In the genomic region with DNA sequence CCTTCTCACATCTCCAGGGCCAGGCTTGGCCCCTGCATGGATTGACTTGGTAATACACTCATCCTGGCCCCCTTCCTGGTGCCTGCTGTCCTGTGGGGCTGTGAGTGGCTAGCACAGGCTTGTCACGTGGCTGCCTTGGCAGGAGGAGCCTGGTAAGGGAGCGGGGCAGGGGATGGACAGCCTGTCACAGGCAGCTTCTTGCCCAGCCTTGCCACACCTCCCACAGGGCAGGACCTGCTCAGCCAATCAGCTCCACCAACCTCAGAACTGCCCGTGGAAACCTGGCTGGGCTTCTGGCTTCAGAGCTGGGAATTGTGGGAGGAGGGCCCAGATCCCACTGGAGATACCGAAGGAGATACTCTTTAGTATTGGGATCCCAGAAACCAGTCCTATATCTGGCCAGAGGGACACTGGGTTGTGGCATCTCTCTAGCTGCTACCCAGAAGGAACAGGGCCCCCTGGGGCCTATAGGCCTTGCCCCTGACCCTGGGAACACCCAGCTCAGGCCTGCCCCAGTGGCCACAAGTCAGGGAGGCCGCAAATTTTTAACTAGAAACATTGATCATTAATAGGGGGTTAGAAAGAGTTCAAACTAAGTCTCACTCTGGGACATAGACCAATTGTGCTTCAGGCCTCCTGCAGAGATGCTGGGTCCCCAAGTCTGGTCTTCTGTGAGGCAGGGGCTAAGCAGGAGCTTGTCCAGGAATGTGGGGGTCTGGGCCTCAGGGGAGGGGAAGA, we compare ENCODE assay signal across 8 cellular contexts. TPM values are rescaled to one million over a fixed set of nuclear protein-coding genes. Genes with fewer than 3 reads are reported as not detected.
A peak's percentile ranks its signal among the peaks of the same experiment; 100 is the strongest.
DNase-seq lines count a peak whose midpoint lies in the region; ATAC-seq and TF ChIP-seq lines count a peak whose summit lies in the region.

HOGA1 (plus strand) TSS at position 330 of the 738 bp plus-strand sequence; CDS start at position 645, 315 bp downstream.

- TF ChIP-seq RAD21 in SK-N-SH (IDR thresholded peaks at IDR 0.05; ENCODE audit: low read length), result no peak

- no peaks in the 10 kb centered on the region for H3F3A ChIP-seq in SK-N-SH (replicated peaks; ENCODE audit: insufficient read depth)

- no peak within 1 kb of the TSS for H3K4me3 Mint-ChIP-seq in osteocyte (ENCODE audit: unreplicated experiment)

- H3K4me1 ChIP-seq in SK-N-SH (ENCODE audit: control insufficient read depth in 1 of 2, insufficient read depth in 2 of 2, low read depth in 1 of 2, low read length in 1 of 2), result peaks cover 0 to 21% of the 10 kb centered on the region in 2 experiments; a peak in 1 of 4 replicates
- no peaks in the 10 kb centered on the region for H3K4me1 ChIP-seq in gastroesophageal sphincter

- ATAC-seq in gastroesophageal sphincter (peak; percentile 86), GM21737 (IDR thresholded peaks at IDR 0.05; ENCODE audit: unreplicated experiment) (no peak)

- H3K4me3 ChIP-seq in SK-N-SH (ENCODE audit: low read depth in 2 of 2, low read length in 1 of 2) (no peak within 1 kb of the TSS; a peak in 1 of 4 replicates), gastroesophageal sphincter (no peak within 1 kb of the TSS)

- H3K9me2 ChIP-seq in SK-N-SH, result no peaks in the 10 kb centered on the region

- DNase-seq in ACHN (peak; percentile 99), HEK293T (ENCODE audit: extremely low spot score) (peak; percentile 53), SK-N-SH (peak; percentile 89), posterior vena cava (ENCODE audit: low spot score) (peak; percentile 94), osteocyte (ENCODE audit: extremely low spot score, unreplicated experiment) (no peak), DMS114 treated with DMSO at 0.1 percent for 48 hours (lab: John Stamatoyannopoulos, UW; ENCODE audit: unreplicated experiment) (no peak)

- peak within 1 kb of the TSS; percentile 0; the same call in 1 of the 2 replicates for H3K4me2 ChIP-seq in SK-N-SH

- no peak within 1 kb of the TSS for H3K9ac ChIP-seq in SK-N-SH

- no peaks in the 10 kb centered on the region for H3K36me3 ChIP-seq in SK-N-SH (replicated peaks in 1 of 2; ENCODE audit: control insufficient read depth in 1 of 2, insufficient read depth in 2 of 2, low read length in 1 of 2)
- no peaks in the 10 kb centered on the region for H3K36me3 ChIP-seq in gastroesophageal sphincter

- no peak for TF ChIP-seq POLR2A in gastroesophageal sphincter (IDR thresholded peaks at IDR 0.05)

- H4K20me1 ChIP-seq in SK-N-SH (ENCODE audit: insufficient read depth), result no peaks in the 10 kb centered on the region

- intact Hi-C loops in posterior vena cava (cut with DNase I), result no loop called here

- no peak within 1 kb of the TSS for H3K27ac Mint-ChIP-seq in osteocyte (ENCODE audit: unreplicated experiment)

- H3K4me1 Mint-ChIP-seq in osteocyte (ENCODE audit: unreplicated experiment), result peaks cover 16% of the 10 kb centered on the region

- POLR2A ChIA-PET in HEK293T (lab: Yijun Ruan, JAX) (interaction anchor here (1.1 to 1.2 kb wide), 2 partner anchors 12 to 56 kb away, joined by 3 read pairs; no protein-coding TSS in a partner anchor), SK-N-SH (lab: Yijun Ruan, JAX) (interaction anchor here (0.9 to 1.3 kb wide), 2 partner anchors 9 to 100 kb away, joined by 3 to 4 read pairs; no protein-coding TSS in a partner anchor)

- in situ Hi-C loops in ACHN (cut with HindIII; ENCODE audit: low pct_ligation_motif_present, low pct_unique_long_range_greater_than_20kb, low sequenced_read_pairs), result no loop called here

- H3K27me3 ChIP-seq in SK-N-SH (ENCODE audit: insufficient read depth) (no peaks in the 10 kb centered on the region), gastroesophageal sphincter (no peaks in the 10 kb centered on the region)

- no peaks in the 10 kb centered on the region for H3K36me3 Mint-ChIP-seq in osteocyte (ENCODE audit: unreplicated experiment)

- no peaks in the 10 kb centered on the region for H3K9me3 Mint-ChIP-seq in osteocyte (ENCODE audit: unreplicated experiment)

- H3K27ac ChIP-seq in SK-N-SH (ENCODE audit: low read depth in 2 of 2, low read length in 1 of 2) (peak within 1 kb of the TSS; percentile 16 to 72; a peak in 3 of 4 replicates), gastroesophageal sphincter (peak within 1 kb of the TSS in 1 of 4 donors; percentile 46)

- CTCF ChIA-PET in HEK293T (lab: Yijun Ruan, JAX), result interaction anchor here (1.7 kb wide), 1 partner anchor 12 kb away, joined by 8 read pairs; the partner anchor contains the start of gene ANKRD2
- CTCF ChIA-PET in SK-N-SH (lab: Yijun Ruan, JAX), result interaction anchor here (1.4 to 7.1 kb wide), 3 partner anchors 12 to 31 kb away, joined by 4 to 60 read pairs (median 7); partner anchors contain the start of gene ANKRD2

- no peaks in the 10 kb centered on the region for H3K27me3 Mint-ChIP-seq in osteocyte (ENCODE audit: unreplicated experiment)

- H3K79me2 ChIP-seq in SK-N-SH (ENCODE audit: insufficient read depth), result no peaks in the 10 kb centered on the region

- peak within 1 kb of the TSS; percentile 85; the same call in 1 of the 2 replicates for H2AFZ ChIP-seq in SK-N-SH (ENCODE audit: low read depth)

- 88% methylated on average over 1 of the region's 5 CpGs for WGBS in SK-N-SH (ENCODE audit: low lambda C conversion rate)
- WGBS in gastroesophageal sphincter (ENCODE audit: low coverage in 1 of 2), 2 donors, result no CpG with 5 or more reads among the region's 5 CpGs

- TF ChIP-seq CTCF in SK-N-SH (IDR thresholded peaks at IDR 0.05), result no peak
- no peak for TF ChIP-seq CTCF in gastroesophageal sphincter (IDR thresholded peaks at IDR 0.05)
- TF ChIP-seq CTCF in osteocyte (IDR thresholded peaks at IDR 0.05), result no peak

- no peaks in the 10 kb centered on the region for H3K9me3 ChIP-seq in SK-N-SH
- H3K9me3 ChIP-seq in gastroesophageal sphincter, result no peaks in the 10 kb centered on the region

- no peak for TF ChIP-seq EP300 in SK-N-SH (IDR thresholded peaks at IDR 0.05; ENCODE audit: borderline replicate concordance in 1 of 2, low read depth in 1 of 2, low read length in 1 of 2)
- no peak for TF ChIP-seq EP300 in gastroesophageal sphincter (IDR thresholded peaks at IDR 0.05)

TF ChIP-seq in HEK293T, 16 proteins besides CTCF, POLR2A, EP300 and RAD21:
- TF ChIP-seq ARNT (IDR thresholded peaks at IDR 0.05), result no peak
- TF ChIP-seq, protein P1, sequence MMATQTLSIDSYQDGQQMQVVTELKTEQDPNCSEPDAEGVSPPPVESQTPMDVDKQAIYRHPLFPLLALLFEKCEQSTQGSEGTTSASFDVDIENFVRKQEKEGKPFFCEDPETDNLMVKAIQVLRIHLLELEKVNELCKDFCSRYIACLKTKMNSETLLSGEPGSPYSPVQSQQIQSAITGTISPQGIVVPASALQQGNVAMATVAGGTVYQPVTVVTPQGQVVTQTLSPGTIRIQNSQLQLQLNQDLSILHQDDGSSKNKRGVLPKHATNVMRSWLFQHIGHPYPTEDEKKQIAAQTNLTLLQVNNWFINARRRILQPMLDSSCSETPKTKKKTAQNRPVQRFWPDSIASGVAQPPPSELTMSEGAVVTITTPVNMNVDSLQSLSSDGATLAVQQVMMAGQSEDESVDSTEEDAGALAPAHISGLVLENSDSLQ (IDR thresholded peaks at IDR 0.05), result peak; percentile 72

TF ChIP-seq in SK-N-SH, 30 proteins besides CTCF, POLR2A, EP300 and RAD21 (continues in another document):
- TF ChIP-seq, protein P2, sequence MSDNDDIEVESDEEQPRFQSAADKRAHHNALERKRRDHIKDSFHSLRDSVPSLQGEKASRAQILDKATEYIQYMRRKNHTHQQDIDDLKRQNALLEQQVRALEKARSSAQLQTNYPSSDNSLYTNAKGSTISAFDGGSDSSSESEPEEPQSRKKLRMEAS (IDR thresholded peaks at IDR 0.05; ENCODE audit: low read depth), result peak; percentile 62; the same call in 1 of the 2 replicates
- TF ChIP-seq MEF2A (IDR thresholded peaks at IDR 0.05; ENCODE audit: borderline replicate concordance, low read depth) (no peak), SMC3 (IDR thresholded peaks at IDR 0.05; ENCODE audit: low read depth, low read length) (no peak), NFIC (IDR thresholded peaks at IDR 0.05; ENCODE audit: borderline replicate concordance) (no peak), TEAD4 (IDR thresholded peaks at IDR 0.05; ENCODE audit: borderline replicate concordance, insufficient read depth) (no peak), CHD2 (IDR thresholded peaks at IDR 0.05; ENCODE audit: low read length, partially characterized antibody) (no peak), TCF12 (IDR thresholded peaks at IDR 0.05) (no peak), JUND (IDR thresholded peaks at IDR 0.05) (no peak), SIN3A (IDR thresholded peaks at IDR 0.05; ENCODE audit: borderline replicate concordance, low read depth, low read length) (no peak), FOXM1 (IDR thresholded peaks at IDR 0.05; ENCODE audit: low read depth) (no peak), GATA2 (CRISPR knock-in tag; IDR thresholded peaks at IDR 0.05) (peak; percentile 68; the same call in 1 of the 2 replicates), YY1 (IDR thresholded peaks at IDR 0.05; ENCODE audit: low read depth) (no peak), EZH2phosphoT487 (IDR thresholded peaks at IDR 0.05; ENCODE audit: borderline replicate concordance, low read depth) (no peak), RFX5 (IDR thresholded peaks at IDR 0.05; ENCODE audit: low read length) (peak; percentile 64; the same call in 1 of the 2 replicates)
- TF ChIP-seq, protein P3, sequence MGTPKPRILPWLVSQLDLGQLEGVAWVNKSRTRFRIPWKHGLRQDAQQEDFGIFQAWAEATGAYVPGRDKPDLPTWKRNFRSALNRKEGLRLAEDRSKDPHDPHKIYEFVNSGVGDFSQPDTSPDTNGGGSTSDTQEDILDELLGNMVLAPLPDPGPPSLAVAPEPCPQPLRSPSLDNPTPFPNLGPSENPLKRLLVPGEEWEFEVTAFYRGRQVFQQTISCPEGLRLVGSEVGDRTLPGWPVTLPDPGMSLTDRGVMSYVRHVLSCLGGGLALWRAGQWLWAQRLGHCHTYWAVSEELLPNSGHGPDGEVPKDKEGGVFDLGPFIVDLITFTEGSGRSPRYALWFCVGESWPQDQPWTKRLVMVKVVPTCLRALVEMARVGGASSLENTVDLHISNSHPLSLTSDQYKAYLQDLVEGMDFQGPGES (IDR thresholded peaks at IDR 0.05; ENCODE audit: low read depth, low read length), result no peak

RNA-seq across cellular contexts. Expression of gene HOGA1, which starts in this region (rescaled TPM):
- polyA plus RNA-seq in SK-N-SH (2012; rRNA removed), result 2.9 and 4.8 TPM in 2 replicates
- 1.9 and 3.0 TPM in 2 replicates for polyA plus RNA-seq in SK-N-SH (2012; cell fraction: cytosol; rRNA removed)
- 5.9 and 9.4 TPM in 2 replicates for polyA plus RNA-seq in SK-N-SH (2012; cell fraction: nucleus; rRNA removed)
- total RNA-seq in gastroesophageal sphincter, result 1 to 10 TPM in 2 of 4 donors, under 1 TPM in 2; 0.62 to 2.5 (median 1.1) TPM
- total RNA-seq in posterior vena cava, result 1 to 10 TPM; 1.5 to 4.1 TPM
- total RNA-seq in osteocyte, result not detected in 2 replicates

Comparison
In these comparisons a context has a peak if more than half of its experiments do, and no peak if none do; other contexts are left out.
1. DNase-seq: peak in ACHN (single experiment), HEK293T (single experiment), SK-N-SH (single experiment) and posterior vena cava (single experiment); none in osteocyte (single experiment) and DMS114 treated with DMSO at 0.1 percent for 48 hours (single experiment).